Comparison of ENCODE assay signal across 17 cellular contexts in the genomic region with DNA sequence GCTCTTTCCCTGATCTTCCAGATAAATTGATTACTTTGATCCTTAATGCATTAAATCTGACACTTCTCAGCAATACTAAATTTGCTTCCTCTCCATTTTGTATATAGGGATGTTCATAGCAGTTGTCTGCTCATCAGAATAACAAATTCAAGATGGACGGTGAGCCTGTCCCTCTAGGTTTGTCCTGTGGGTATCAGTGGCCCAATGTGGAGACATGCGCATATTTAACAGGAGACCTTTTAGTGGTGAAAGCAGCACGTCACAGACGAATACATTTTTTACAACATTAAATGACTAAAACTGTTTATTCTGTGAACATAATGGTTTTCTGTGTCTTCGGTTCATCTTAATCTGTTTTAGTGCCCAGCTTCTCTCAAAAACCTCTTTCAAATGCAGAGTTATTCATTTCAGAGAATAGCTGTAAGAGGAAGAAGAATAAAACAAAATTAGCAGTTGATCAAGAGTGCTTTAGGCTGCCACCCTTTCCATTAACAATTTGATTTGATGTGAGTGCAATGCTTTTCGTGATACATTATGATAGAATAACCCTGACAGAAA.
A peak's percentile ranks its signal among the peaks of the same experiment; 100 is the strongest.
DNase-seq lines count a peak whose midpoint lies in the region; ATAC-seq and TF ChIP-seq lines count a peak whose summit lies in the region.
"Had no signal": no experiment of that assay in that cellular context is flagged by ENCODE, and none has a peak within 500 bp of the region (broad histone marks: within the 10 kb centered on the region; RNA-seq: fewer than 3 reads in every experiment).

No MANE protein-coding gene starts in this region.

- H2BK20ac ChIP-seq in H9 (ENCODE audit: low read depth, low read length, poor library complexity, severe bottlenecking): no peak overlapping the region

- H3K4me1 ChIP-seq in H9 (ENCODE audit: insufficient read depth, low read length) (peaks cover 11% of the 10 kb centered on the region; the same call in 1 of the 2 replicates), neural progenitor cell (peaks cover 53% of the 10 kb centered on the region)

- ATAC-seq in WTC11 (0 out of 2 replicates have a peak, but pooled peaks have one; percentile 10), HG03439 (IDR thresholded peaks at IDR 0.05; ENCODE audit: unreplicated experiment) (no peak)

- H3K4me1 Mint-ChIP-seq in H9 (peaks cover 63% of the 10 kb centered on the region in 2 experiments), WTC11 (peaks cover 73% of the 10 kb centered on the region), neural progenitor cell (peaks cover 9% of the 10 kb centered on the region)
- no peaks in the 10 kb centered on the region for H3K4me1 Mint-ChIP-seq in T-helper 2 cell treated with Interferon-gamma antibody and Interleukin-4, amounts not matched to agents 5 μg/mL and 100 μg/mL, for 36 hours (ENCODE audit: low read depth)
- H3K4me1 Mint-ChIP-seq: CD4-positive, alpha-beta memory T cell had no signal

- H3K4me3 ChIP-seq in neural progenitor cell: no peak overlapping the region

- no peak for TF ChIP-seq CTCF in H9 (conservative IDR thresholded peaks at IDR 0.05)
- no peak for TF ChIP-seq CTCF in WTC11 (IDR thresholded peaks at IDR 0.05)
- TF ChIP-seq CTCF in neural progenitor cell (IDR thresholded peaks at IDR 0.05): no peak

- no peaks in the 10 kb centered on the region for H3K23me2 ChIP-seq in H9 (ENCODE audit: insufficient read length, low read depth, low read length, poor library complexity, severe bottlenecking)

- H4K20me1 ChIP-seq in H9 (ENCODE audit: control insufficient read depth, insufficient read depth, insufficient read length) (no peaks in the 10 kb centered on the region), neural progenitor cell (ENCODE audit: low read depth) (no peaks in the 10 kb centered on the region)

- no peak overlapping the region for H3T11ph ChIP-seq in H9 (ENCODE audit: low read length)

- peaks cover 20% of the 10 kb centered on the region for H3F3A ChIP-seq in neural progenitor cell (ENCODE audit: low read depth)

- no peaks in the 10 kb centered on the region for H3K79me1 ChIP-seq in H9 (ENCODE audit: insufficient read depth, low read depth, low read length, poor library complexity, severe bottlenecking)

- H3K4me2 ChIP-seq in H9 (ENCODE audit: insufficient read depth, insufficient read length, low read length) (no peak overlapping the region), neural progenitor cell (no peak overlapping the region)

- H3K27ac ChIP-seq in H9 (ENCODE audit: insufficient read length, low read depth, low read length) (no peak overlapping the region), neural progenitor cell (no peak overlapping the region)

- H4K5ac ChIP-seq in H9 (ENCODE audit: insufficient read length, low read depth, low read length): no peak overlapping the region

- H2AK5ac ChIP-seq in H9 (ENCODE audit: insufficient read length, low read length): no peak overlapping the region

- H2BK5ac ChIP-seq in H9 (ENCODE audit: insufficient read length, low read length): no peak overlapping the region

- no CpG with 5 or more reads among the region's 6 CpGs for WGBS in H9 (ENCODE audit: extremely low coverage, insufficient read length, low lambda C conversion rate)

- H3K36me3 Mint-ChIP-seq in H9 (ENCODE audit: insufficient read depth in 1 of 3, low read depth in 3 of 3): no peaks in the 10 kb centered on the region
- no peaks in the 10 kb centered on the region for H3K36me3 Mint-ChIP-seq in WTC11
- no peaks in the 10 kb centered on the region for H3K36me3 Mint-ChIP-seq in neural progenitor cell
- no peaks in the 10 kb centered on the region for H3K36me3 Mint-ChIP-seq in T-helper 2 cell treated with Interferon-gamma antibody and Interleukin-4, amounts not matched to agents 5 μg/mL and 100 μg/mL, for 36 hours (ENCODE audit: low read depth)
- H3K36me3 Mint-ChIP-seq: CD4-positive, alpha-beta memory T cell had no signal

- no peak overlapping the region for H4K91ac ChIP-seq in H9 (ENCODE audit: insufficient read length, low read depth, low read length)

- POLR2A ChIA-PET in WTC11 (lab: Charles Lee): no interaction called here

- H4K8ac ChIP-seq in H9 (replicated peaks; ENCODE audit: insufficient read length, low read depth, low read length): no peak overlapping the region

- H3K23ac ChIP-seq in H9 (ENCODE audit: insufficient read length, low read depth, low read length): no peak overlapping the region

- H2AFZ ChIP-seq in H9 (ENCODE audit: low read length) (no peak overlapping the region), neural progenitor cell (replicated peaks) (peak overlapping the region; percentile 91)

- DNase-seq in H9 (no peak), WTC11 (ENCODE audit: low spot score) (no peak), neural progenitor cell (ENCODE audit: low spot score) (no peak), NCI-H82 (lab: John Stamatoyannopoulos, UW) (no peak)
- no peak for DNase-seq in T-helper 2 cell treated with Interferon-gamma antibody and Interleukin-4, amounts not matched to agents 5 μg/mL and 100 μg/mL, for 36 hours (ENCODE audit: low spot score)
- DNase-seq: 8988T; C1 segment of cervical spinal cord; Calu3; CD4-positive, alpha-beta memory T cell; COR-L47; DMS53; DMS79 treated with DMSO at 0.1 percent for 48 hours; GF-D8; GOT3; H7; HFFc6 had no signal

- no peak overlapping the region for H3K4ac ChIP-seq in H9 (ENCODE audit: low read depth, low read length)

- peak overlapping the region in 2 of 3 experiments; percentile 84 to 90; a peak in 5 of 7 replicates for H3K27ac Mint-ChIP-seq in H9
- peak overlapping the region; percentile 61; the same call in 1 of the 2 replicates for H3K27ac Mint-ChIP-seq in WTC11
- H3K27ac Mint-ChIP-seq in neural progenitor cell: no peak overlapping the region
- no peak overlapping the region for H3K27ac Mint-ChIP-seq in T-helper 2 cell treated with Interferon-gamma antibody and Interleukin-4, amounts not matched to agents 5 μg/mL and 100 μg/mL, for 36 hours
- H3K27ac Mint-ChIP-seq: CD4-positive, alpha-beta memory T cell; HFFc6 had no signal

- peaks cover 19% of the 10 kb centered on the region for H3K27me3 Mint-ChIP-seq in H9 (ENCODE audit: low read depth)
- peaks cover 61% of the 10 kb centered on the region for H3K27me3 Mint-ChIP-seq in WTC11 (ENCODE audit: low read depth)
- peaks cover 2% of the 10 kb centered on the region for H3K27me3 Mint-ChIP-seq in neural progenitor cell (ENCODE audit: insufficient read depth, low read depth)
- H3K27me3 Mint-ChIP-seq in T-helper 2 cell treated with Interferon-gamma antibody and Interleukin-4, amounts not matched to agents 5 μg/mL and 100 μg/mL, for 36 hours (ENCODE audit: low read depth): no peaks in the 10 kb centered on the region
- H3K27me3 Mint-ChIP-seq: CD4-positive, alpha-beta memory T cell had no signal

- H3K36me3 ChIP-seq in neural progenitor cell: no peaks in the 10 kb centered on the region

- no peaks in the 10 kb centered on the region for H3K9me3 Mint-ChIP-seq in H9
- no peaks in the 10 kb centered on the region for H3K9me3 Mint-ChIP-seq in WTC11
- no peaks in the 10 kb centered on the region for H3K9me3 Mint-ChIP-seq in neural progenitor cell
- peaks cover 21% of the 10 kb centered on the region for H3K9me3 Mint-ChIP-seq in T-helper 2 cell treated with Interferon-gamma antibody and Interleukin-4, amounts not matched to agents 5 μg/mL and 100 μg/mL, for 36 hours

- no peak overlapping the region for H3K18ac ChIP-seq in H9 (ENCODE audit: insufficient read length, low read depth, low read length)

- H3K14ac ChIP-seq in H9 (ENCODE audit: insufficient read depth, low read length): no peak overlapping the region; the same call in 1 of the 2 replicates

- H2BK120ac ChIP-seq in H9 (ENCODE audit: low read depth, low read length, poor library complexity, severe bottlenecking): no peak overlapping the region

- no peak overlapping the region for H3K56ac ChIP-seq in H9 (ENCODE audit: insufficient read length, low read depth, low read length)

- H3K79me2 ChIP-seq in H9 (ENCODE audit: insufficient read depth, low read length) (no peaks in the 10 kb centered on the region), neural progenitor cell (ENCODE audit: low read depth) (no peaks in the 10 kb centered on the region)

- H3K27me3 ChIP-seq in H9 (ENCODE audit: insufficient read depth, low read length) (no peaks in the 10 kb centered on the region; the same call in 1 of the 2 replicates), neural progenitor cell (no peaks in the 10 kb centered on the region)

- H3K9ac ChIP-seq in H9 (ENCODE audit: extremely low read depth, insufficient read length, low read length) (no peak overlapping the region), neural progenitor cell (no peak overlapping the region)

- H3K9me3 ChIP-seq in H9 (ENCODE audit: control insufficient read depth, low read depth, low read length) (no peaks in the 10 kb centered on the region), neural progenitor cell (ENCODE audit: low read depth) (no peaks in the 10 kb centered on the region)

- H2BK15ac ChIP-seq in H9 (ENCODE audit: low read depth, low read length): no peak overlapping the region

- H2BK12ac ChIP-seq in H9 (ENCODE audit: insufficient read length, low read depth, low read length): no peak overlapping the region

- CTCF ChIA-PET in WTC11 (lab: Charles Lee): no interaction called here

- H3K4me3 Mint-ChIP-seq in H9: peak overlapping the region in 1 of 2 experiments; percentile 21; a peak in 1 of 5 replicates
- H3K4me3 Mint-ChIP-seq in WTC11: peak overlapping the region; percentile 22
- H3K4me3 Mint-ChIP-seq in neural progenitor cell: no peak overlapping the region
- H3K4me3 Mint-ChIP-seq in T-helper 2 cell treated with Interferon-gamma antibody and Interleukin-4, amounts not matched to agents 5 μg/mL and 100 μg/mL, for 36 hours: no peak overlapping the region
- H3K4me3 Mint-ChIP-seq: CD4-positive, alpha-beta memory T cell; HFFc6 had no signal

TF ChIP-seq in WTC11, 78 proteins besides CTCF, POLR2A, EP300 and RAD21:
- TF ChIP-seq ATF1 (CRISPR knock-in tag; IDR thresholded peaks at IDR 0.05): no peak
- TF ChIP-seq, protein P1, sequence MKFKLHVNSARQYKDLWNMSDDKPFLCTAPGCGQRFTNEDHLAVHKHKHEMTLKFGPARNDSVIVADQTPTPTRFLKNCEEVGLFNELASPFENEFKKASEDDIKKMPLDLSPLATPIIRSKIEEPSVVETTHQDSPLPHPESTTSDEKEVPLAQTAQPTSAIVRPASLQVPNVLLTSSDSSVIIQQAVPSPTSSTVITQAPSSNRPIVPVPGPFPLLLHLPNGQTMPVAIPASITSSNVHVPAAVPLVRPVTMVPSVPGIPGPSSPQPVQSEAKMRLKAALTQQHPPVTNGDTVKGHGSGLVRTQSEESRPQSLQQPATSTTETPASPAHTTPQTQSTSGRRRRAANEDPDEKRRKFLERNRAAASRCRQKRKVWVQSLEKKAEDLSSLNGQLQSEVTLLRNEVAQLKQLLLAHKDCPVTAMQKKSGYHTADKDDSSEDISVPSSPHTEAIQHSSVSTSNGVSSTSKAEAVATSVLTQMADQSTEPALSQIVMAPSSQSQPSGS (CRISPR knock-in tag; IDR thresholded peaks at IDR 0.05; ENCODE audit: borderline replicate concordance, low read depth): no peak

Comparison
In these comparisons a context has a peak if more than half of its experiments do, and no peak if none do; other contexts are left out.
1. H3K27ac Mint-ChIP-seq: peak in H9 (2 of 3) and WTC11 (single experiment); none in neural progenitor cell (single experiment) and T-helper 2 cell treated with Interferon-gamma antibody and Interleukin-4, amounts not matched to agents 5 μg/mL and 100 μg/mL, for 36 hours (single experiment).